10 cellular contexts compared by ENCODE assay signal in the genomic region with DNA sequence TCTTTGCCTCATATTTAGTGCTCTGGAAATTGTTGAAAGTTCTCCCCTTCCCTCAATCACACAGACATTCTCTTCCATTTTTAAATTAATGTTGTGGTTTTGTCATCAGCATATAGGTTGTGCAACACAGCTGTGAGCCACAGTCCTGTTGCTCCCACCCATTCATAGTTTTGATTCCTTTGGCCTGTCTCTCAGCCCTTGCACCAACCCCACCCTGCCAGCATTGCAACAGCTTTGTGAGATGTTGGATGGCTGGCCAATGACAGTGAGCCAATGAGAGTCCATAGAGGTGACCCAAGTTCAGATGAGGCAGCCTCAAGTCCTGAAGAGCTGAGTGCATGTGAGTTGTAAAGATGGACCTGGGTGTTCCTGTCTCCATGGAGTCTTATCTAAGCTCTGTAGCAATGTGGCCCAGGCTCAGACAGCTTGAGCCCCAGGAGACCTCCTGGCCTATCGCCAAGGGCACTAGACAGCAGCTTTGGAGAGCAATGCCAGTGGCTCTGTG.
A peak's percentile ranks its signal among the peaks of the same experiment; 100 is the strongest.
DNase-seq lines count a peak whose midpoint lies in the region; FAIRE-seq and TF ChIP-seq lines count a peak whose summit lies in the region.
"Had no signal": no experiment of that assay in that cellular context is flagged by ENCODE, and none has a peak within 500 bp of the region (broad histone marks: within the 10 kb centered on the region; RNA-seq: fewer than 3 reads in every experiment).

No MANE protein-coding gene starts in this region.

- peaks cover 51% of the 10 kb centered on the region for H3K4me1 Mint-ChIP-seq in activated T-helper 1 cell treated with anti-CD3 and anti-CD28 coated beads, Interleukin-12 subunit alpha, Interleukin-12 subunit beta, Interleukin-2, Interleukin-4 antibody, amounts not matched to agents 30 ng/mL and 10 ng/mL and 1 ng/mL, durations not matched to agents 14 hours and 24 hours and 36 hours (ENCODE audit: low read depth)

- H3K9ac ChIP-seq in Karpas-422 (ENCODE audit: low read length): no peak overlapping the region

- peak overlapping the region; percentile 48 for H3K4me3 Mint-ChIP-seq in activated T-helper 1 cell treated with anti-CD3 and anti-CD28 coated beads, Interleukin-12 subunit alpha, Interleukin-12 subunit beta, Interleukin-2, Interleukin-4 antibody, amounts not matched to agents 30 ng/mL and 10 ng/mL and 1 ng/mL, durations not matched to agents 14 hours and 24 hours and 36 hours

- no peak overlapping the region for H3K4me2 ChIP-seq in Karpas-422 (ENCODE audit: low read depth, low read length, poor library complexity, severe bottlenecking)

- peaks cover 28% of the 10 kb centered on the region for H3K9me3 Mint-ChIP-seq in activated T-helper 1 cell treated with anti-CD3 and anti-CD28 coated beads, Interleukin-12 subunit alpha, Interleukin-12 subunit beta, Interleukin-2, Interleukin-4 antibody, amounts not matched to agents 30 ng/mL and 10 ng/mL and 1 ng/mL, durations not matched to agents 14 hours and 24 hours and 36 hours

- POLR2A ChIA-PET in BJ (lab: Charles Lee): no interaction called here

- no peak overlapping the region for H2AFZ ChIP-seq in Karpas-422 (ENCODE audit: low read length)

- no peaks in the 10 kb centered on the region for H4K20me1 ChIP-seq in Karpas-422 (ENCODE audit: insufficient read depth, low read depth, low read length)

- peak overlapping the region; percentile 94 for H3K27ac Mint-ChIP-seq in activated T-helper 1 cell treated with anti-CD3 and anti-CD28 coated beads, Interleukin-12 subunit alpha, Interleukin-12 subunit beta, Interleukin-2, Interleukin-4 antibody, amounts not matched to agents 30 ng/mL and 10 ng/mL and 1 ng/mL, durations not matched to agents 14 hours and 24 hours and 36 hours

- DNase-seq in BJ (ENCODE audit: low read depth) (peak; percentile 93), Karpas-422 (peak; percentile 52), kidney tubule cell (ENCODE audit: low spot score) (peak; percentile 33), SK-N-DZ (ENCODE audit: low spot score) (no peak), iPS-NIHi11 (ENCODE audit: low spot score) (no peak), H54 (ENCODE audit: insufficient read length, low spot score) (no peak), SW 1271 (lab: John Stamatoyannopoulos, UW) (no peak)
- no peak for DNase-seq in activated T-helper 1 cell treated with anti-CD3 and anti-CD28 coated beads, Interleukin-12 subunit alpha, Interleukin-12 subunit beta, Interleukin-2, Interleukin-4 antibody, amounts not matched to agents 30 ng/mL and 10 ng/mL and 1 ng/mL, durations not matched to agents 14 hours and 24 hours and 36 hours (ENCODE audit: low spot score)
- DNase-seq: stimulated activated CD4-positive, alpha-beta T cell treated with anti-CD3 and anti-CD28 coated beads, Interleukin-2, amount 100 ng/mL, for 24 hours had no signal

- intact Hi-C loops in activated T-helper 1 cell treated with anti-CD3 and anti-CD28 coated beads, Interleukin-12 subunit alpha, Interleukin-12 subunit beta, Interleukin-2, Interleukin-4 antibody, amounts not matched to agents 30 ng/mL and 10 ng/mL and 1 ng/mL, durations not matched to agents 14 hours and 24 hours and 36 hours (cut with micrococcal nuclease): loop anchor here (10.0 kb wide), 1 partner anchor 362 kb away; no protein-coding TSS in a partner anchor

- no peak for FAIRE-seq in H54 (lab: Jason Lieb, UNC)

- no peaks in the 10 kb centered on the region for H3K36me3 ChIP-seq in BJ (ENCODE audit: control insufficient read depth, insufficient read depth, low read length)
- H3K36me3 ChIP-seq in Karpas-422 (ENCODE audit: insufficient read depth, low read length): no peaks in the 10 kb centered on the region

- CTCF ChIA-PET in BJ (lab: Yijun Ruan, JAX): interaction anchor here (0.9 kb wide), 1 partner anchor 161 kb away, joined by 3 read pairs; no protein-coding TSS in a partner anchor

- H3K27me3 ChIP-seq in BJ (ENCODE audit: control insufficient read depth, insufficient read depth, low read length): no peaks in the 10 kb centered on the region
- H3K27me3 ChIP-seq in Karpas-422 (ENCODE audit: low read length): no peaks in the 10 kb centered on the region

- no peaks in the 10 kb centered on the region for H3K79me2 ChIP-seq in Karpas-422 (ENCODE audit: low read length)

- no peak overlapping the region for H3K27ac ChIP-seq in Karpas-422 (ENCODE audit: low read length)
- H3K27ac ChIP-seq: HL-60 had no signal

- no peak for TF ChIP-seq POLR2A in H54 (IDR thresholded peaks at IDR 0.05; ENCODE audit: low read depth, low read length)

- H3K36me3 Mint-ChIP-seq in activated T-helper 1 cell treated with anti-CD3 and anti-CD28 coated beads, Interleukin-12 subunit alpha, Interleukin-12 subunit beta, Interleukin-2, Interleukin-4 antibody, amounts not matched to agents 30 ng/mL and 10 ng/mL and 1 ng/mL, durations not matched to agents 14 hours and 24 hours and 36 hours (ENCODE audit: low read depth): peaks cover 23% of the 10 kb centered on the region

- H3K4me3 ChIP-seq in BJ (ENCODE audit: low read depth, low read length): no peak overlapping the region
- no peak overlapping the region for H3K4me3 ChIP-seq in Karpas-422 (ENCODE audit: low read length)

- H3K27me3 Mint-ChIP-seq in activated T-helper 1 cell treated with anti-CD3 and anti-CD28 coated beads, Interleukin-12 subunit alpha, Interleukin-12 subunit beta, Interleukin-2, Interleukin-4 antibody, amounts not matched to agents 30 ng/mL and 10 ng/mL and 1 ng/mL, durations not matched to agents 14 hours and 24 hours and 36 hours (ENCODE audit: insufficient read depth): no peaks in the 10 kb centered on the region

- H3K9me3 ChIP-seq in Karpas-422 (ENCODE audit: low read length): no peaks in the 10 kb centered on the region

- TF ChIP-seq CTCF in BJ (IDR thresholded peaks at IDR 0.05; ENCODE audit: insufficient read depth, low read depth, low read length): no peak

- peaks cover 20% of the 10 kb centered on the region for H3K4me1 ChIP-seq in Karpas-422 (ENCODE audit: low read length)

- H3K9me2 ChIP-seq in Karpas-422 (replicated peaks; ENCODE audit: insufficient read depth, low read length): no peaks in the 10 kb centered on the region

Comparison
In these comparisons a context has a peak if more than half of its experiments do, and no peak if none do; other contexts are left out.
1. DNase-seq: peak in BJ (single experiment), Karpas-422 (single experiment) and kidney tubule cell (single experiment); none in activated T-helper 1 cell treated with anti-CD3 and anti-CD28 coated beads, Interleukin-12 subunit alpha, Interleukin-12 subunit beta, Interleukin-2, Interleukin-4 antibody, amounts not matched to agents 30 ng/mL and 10 ng/mL and 1 ng/mL, durations not matched to agents 14 hours and 24 hours and 36 hours (single experiment), SK-N-DZ (single experiment), iPS-NIHi11 (single experiment), H54 (single experiment) and SW 1271 (0 of 2).